Comparison of ENCODE assay signal across 34 cellular contexts in genomic region chr20:23687986-23688385, GRCh38. TPM values are rescaled to one million over a fixed set of nuclear protein-coding genes. Genes with fewer than 3 reads are reported as not detected.
"Had no signal": no experiment of that assay in that cellular context is flagged by ENCODE, and none has a peak within 500 bp of the region (broad histone marks: within the 10 kb centered on the region; RNA-seq: fewer than 3 reads in every experiment).

No MANE protein-coding gene starts in this region.

- H3K27ac ChIP-seq: ascending aorta, VCaP had no signal

- H3K4me3 Mint-ChIP-seq: activated B cell treated with CpG ODN at 0.5 μM for 24 hours; activated CD8-positive, alpha-beta T cell treated with anti-CD3 and anti-CD28 coated beads for 36 hours; activated naive CD4-positive, alpha-beta T cell treated with anti-CD3 and anti-CD28 coated beads, Interleukin-2, amount 50 U/mL, for 24 hours; activated naive CD8-positive, alpha-beta T cell treated with anti-CD3 and anti-CD28 coated beads, Interleukin-2, amount 10 ng/mL, durations not matched to agents 7 days and 5 days had no signal

- H3K4me1 Mint-ChIP-seq: activated B cell treated with CpG ODN at 0.5 μM for 24 hours; activated naive CD4-positive, alpha-beta T cell treated with anti-CD3 and anti-CD28 coated beads, Interleukin-2, amount 50 U/mL, for 24 hours; activated naive CD8-positive, alpha-beta T cell treated with anti-CD3 and anti-CD28 coated beads, Interleukin-2, amount 10 ng/mL, durations not matched to agents 7 days and 5 days had no signal

- H3K27me3 Mint-ChIP-seq: activated naive CD8-positive, alpha-beta T cell treated with anti-CD3 and anti-CD28 coated beads, Interleukin-2, amount 10 ng/mL, durations not matched to agents 7 days and 5 days had no signal

- H3K4me1 ChIP-seq: ascending aorta had no signal

- H3K4me3 ChIP-seq: ascending aorta, MG63 had no signal

- H3K9me3 ChIP-seq: ascending aorta, MG63 had no signal

- DNase-seq: activated B cell treated with CpG ODN at 0.5 μM for 24 hours; activated CD4-positive, alpha-beta T cell treated with anti-CD3 and anti-CD28 coated beads for 48 hours; activated CD4-positive, alpha-beta T cell treated with anti-CD3 and anti-CD28 coated beads, Interleukin-2, amount 50 U/mL, for 4 hours; activated CD4-positive, CD25-positive, alpha-beta regulatory T cell treated with anti-CD3 and anti-CD28 coated beads, Interleukin-2, amount 50 U/mL, for 72 hours; activated CD8-positive, alpha-beta T cell treated with anti-CD3 and anti-CD28 coated beads for 36 hours; activated gamma-delta T cell; activated naive CD4-positive, alpha-beta T cell treated with Interleukin-2 at 50 U/mL for 16 hours; activated naive CD8-positive, alpha-beta T cell treated with anti-CD3 and anti-CD28 coated beads, Interleukin-2, amount 10 ng/mL, durations not matched to agents 7 days and 5 days; activated T-cell treated with anti-CD3 and anti-CD28 coated beads, Interleukin-2, amount 50 U/mL, for 1 hour; amygdala; Kasumi-1; KG1; MG63; NCI-H1048; NCI-H1105 treated with DMSO at 0.1 percent for 48 hours; NCI-H1436 treated with DMSO at 0.1 percent for 48 hours; NCI-H1694 treated with DMSO at 0.1 percent for 48 hours; NCI-H2029; NCI-H2171; NCI-H510A; NCI-H748 treated with DMSO at 0.1 percent for 48 hours; NK-92 treated with Interleukin-12 subunit alpha and Interleukin-12 subunit beta, amount 100 ng/mL, for 24 hours; Right ventricle myocardium superior; SW 1271; T-helper 1 cell; T-helper 2 cell; T-helper 9 cell had no signal

- H3K36me3 ChIP-seq: ascending aorta, MG63 had no signal

- H3K9me3 Mint-ChIP-seq: activated B cell treated with CpG ODN at 0.5 μM for 24 hours; activated CD8-positive, alpha-beta T cell treated with anti-CD3 and anti-CD28 coated beads for 36 hours; activated naive CD4-positive, alpha-beta T cell treated with anti-CD3 and anti-CD28 coated beads, Interleukin-2, amount 50 U/mL, for 24 hours; activated naive CD8-positive, alpha-beta T cell treated with anti-CD3 and anti-CD28 coated beads, Interleukin-2, amount 10 ng/mL, durations not matched to agents 7 days and 5 days; activated T-helper 2 cell treated with anti-CD3 and anti-CD28 coated beads, Interferon-gamma antibody, Interleukin-2, Interleukin-4, amounts not matched to agents 10 μg/mL and 5 μg/mL and 100 μg/mL, durations not matched to agents 14 hours and 24 hours and 36 hours had no signal

- H3K27me3 ChIP-seq: ascending aorta, MG63 had no signal

- H3K36me3 Mint-ChIP-seq: activated naive CD4-positive, alpha-beta T cell treated with anti-CD3 and anti-CD28 coated beads, Interleukin-2, amount 50 U/mL, for 24 hours; activated naive CD8-positive, alpha-beta T cell treated with anti-CD3 and anti-CD28 coated beads, Interleukin-2, amount 10 ng/mL, durations not matched to agents 7 days and 5 days had no signal

- H3K27ac Mint-ChIP-seq: activated B cell treated with CpG ODN at 0.5 μM for 24 hours; activated CD8-positive, alpha-beta T cell treated with anti-CD3 and anti-CD28 coated beads for 36 hours; activated naive CD4-positive, alpha-beta T cell treated with anti-CD3 and anti-CD28 coated beads, Interleukin-2, amount 50 U/mL, for 24 hours; activated naive CD8-positive, alpha-beta T cell treated with anti-CD3 and anti-CD28 coated beads, Interleukin-2, amount 10 ng/mL, durations not matched to agents 7 days and 5 days; activated T-helper 2 cell treated with anti-CD3 and anti-CD28 coated beads, Interferon-gamma antibody, Interleukin-2, Interleukin-4, amounts not matched to agents 10 μg/mL and 5 μg/mL and 100 μg/mL, durations not matched to agents 14 hours and 24 hours and 36 hours had no signal

- ATAC-seq: activated CD8-positive, alpha-beta T cell treated with anti-CD3 and anti-CD28 coated beads for 36 hours had no signal

RNA-seq across cellular contexts. Expression of gene CST4, which starts 0.9 kb away (rescaled TPM):
- total RNA-seq: activated B cell treated with CpG ODN at 0.5 μM for 24 hours; activated CD8-positive, alpha-beta memory T cell treated with anti-CD3 and anti-CD28 coated beads for 36 hours; activated CD8-positive, alpha-beta T cell treated with anti-CD3 and anti-CD28 coated beads for 36 hours; activated naive CD8-positive, alpha-beta T cell treated with anti-CD3 and anti-CD28 coated beads, Interleukin-2, amount 10 ng/mL, durations not matched to agents 7 days and 5 days; activated T-helper 2 cell treated with anti-CD3 and anti-CD28 coated beads, Interferon-gamma antibody, Interleukin-2, Interleukin-4, amounts not matched to agents 10 μg/mL and 5 μg/mL and 100 μg/mL, durations not matched to agents 14 hours and 24 hours and 36 hours; ascending aorta; cardiac septum; Right ventricle myocardium superior had no signal
- polyA plus RNA-seq: adipose tissue had no signal

RNA-seq across cellular contexts. Expression of gene CST3, which starts 50.2 kb away (rescaled TPM):
- total RNA-seq: activated B cell treated with CpG ODN at 0.5 μM for 24 hours had no signal
